ENCODE assay signal across 14 cellular contexts in genomic region chr10:71818674-71819260, GRCh38.
"Had no signal": no experiment of that assay in that cellular context is flagged by ENCODE, and none has a peak within 500 bp of the region (broad histone marks: within the 10 kb centered on the region; RNA-seq: fewer than 3 reads in every experiment).

No MANE protein-coding gene starts in this region.

- H3K4me1 ChIP-seq: colonic mucosa, transverse colon had no signal

- H3K27ac Mint-ChIP-seq: activated naive CD8-positive, alpha-beta T cell had no signal

- H3K27ac ChIP-seq: colonic mucosa had no signal

- DNase-seq: activated effector memory CD4-positive, alpha-beta T cell treated with anti-CD3 and anti-CD28 coated beads, Interleukin-2, amount 50 U/mL, for 16 hours; activated T-cell treated with anti-CD3 and anti-CD28 coated beads, Interleukin-2, amount 50 U/mL, for 1 hour; colonic mucosa; effector CD8-positive, alpha-beta T cell; hippocampal formation; kidney glomerular epithelial cell; mammary epithelial cell; mucosa of descending colon; naive thymus-derived CD8-positive, alpha-beta T cell; stimulated activated CD4-positive, alpha-beta T cell treated with anti-CD3 and anti-CD28 coated beads, Interleukin-15, amount 100 ng/mL, for 24 hours; stimulated activated CD4-positive, alpha-beta T cell treated with anti-CD3 and anti-CD28 coated beads, Interleukin-4, amount 100 ng/mL, for 4 hours; stomach; transverse colon had no signal

- H3K9me3 Mint-ChIP-seq: naive thymus-derived CD8-positive, alpha-beta T cell had no signal

- ATAC-seq: naive thymus-derived CD8-positive, alpha-beta T cell had no signal

- H3K36me3 Mint-ChIP-seq: activated naive CD8-positive, alpha-beta T cell had no signal

- H3K27me3 Mint-ChIP-seq: activated naive CD8-positive, alpha-beta T cell; naive thymus-derived CD8-positive, alpha-beta T cell had no signal

- H3K4me3 Mint-ChIP-seq: activated naive CD8-positive, alpha-beta T cell; naive thymus-derived CD8-positive, alpha-beta T cell had no signal

- H3K27me3 ChIP-seq: colonic mucosa, stomach, transverse colon had no signal

- H3K4me3 ChIP-seq: colonic mucosa, mucosa of descending colon, stomach, transverse colon had no signal

- H3K9me3 ChIP-seq: colonic mucosa, mucosa of descending colon, stomach, transverse colon had no signal
